ENCODE assay signal across 16 cellular contexts in the genomic region with DNA sequence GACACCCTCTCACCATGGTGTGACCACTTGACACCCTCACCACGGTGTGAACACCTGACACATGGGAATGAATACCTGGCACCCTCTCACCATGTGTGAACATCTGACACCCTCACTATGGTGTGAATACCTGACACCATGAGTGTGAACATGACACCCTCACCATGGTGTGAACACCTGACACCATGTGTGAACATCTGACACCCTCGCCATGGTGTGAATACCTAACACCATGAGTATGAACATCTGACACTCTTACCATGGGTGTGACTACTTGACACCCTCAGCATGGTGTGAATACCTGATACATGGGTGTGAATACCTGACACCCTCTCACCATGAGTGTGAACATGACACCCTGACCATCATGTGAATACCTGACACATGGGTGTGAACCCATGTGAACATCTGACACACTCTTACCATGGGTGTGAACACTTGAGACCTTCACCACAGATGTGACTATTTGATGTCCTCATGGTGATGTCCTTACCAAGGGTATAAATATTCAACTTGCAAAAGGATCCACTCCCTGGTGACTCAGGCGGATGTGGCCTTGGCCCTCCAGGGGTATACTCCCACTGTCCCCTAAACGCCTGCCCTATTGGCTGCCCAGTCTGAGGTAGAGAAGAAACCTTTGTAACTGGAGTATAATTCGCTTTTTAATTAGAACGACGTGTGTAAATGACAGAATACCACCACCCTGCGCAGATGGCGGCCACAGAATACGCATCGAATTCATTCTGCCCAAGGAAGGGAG. TPM values are rescaled to one million over a fixed set of nuclear protein-coding genes. Genes with fewer than 3 reads are reported as not detected.
DNase-seq lines count a peak whose midpoint lies in the region; ATAC-seq, FAIRE-seq and TF ChIP-seq lines count a peak whose summit lies in the region.
"Had no signal": no experiment of that assay in that cellular context is flagged by ENCODE, and none has a peak within 500 bp of the region (broad histone marks: within the 10 kb centered on the region; RNA-seq: fewer than 3 reads in every experiment).

No MANE protein-coding gene starts in this region.

- intact Hi-C loops in endothelial cell of umbilical vein (cut with micrococcal nuclease) = loop anchor here (10.0 kb wide), 1 partner anchor 451 kb away; no protein-coding TSS in a partner anchor

- H3K27ac Mint-ChIP-seq in WTC11 (no peak overlapping the region), neural progenitor cell (peak overlapping the region; percentile 46)

- H3K4me3 Mint-ChIP-seq in WTC11 = no peak overlapping the region
- no peak overlapping the region for H3K4me3 Mint-ChIP-seq in neural progenitor cell

- H3K27me3 ChIP-seq in endothelial cell of umbilical vein (ENCODE audit: control insufficient read depth in 2 of 2, insufficient read depth in 2 of 2, low read length in 2 of 2) = no peaks in the 10 kb centered on the region
- no peaks in the 10 kb centered on the region for H3K27me3 ChIP-seq in neural progenitor cell
- H3K27me3 ChIP-seq: colonic mucosa, pancreas had no signal

- peaks cover 10% of the 10 kb centered on the region for H3F3A ChIP-seq in neural progenitor cell (ENCODE audit: low read depth)

- dilution Hi-C loops in endothelial cell of umbilical vein (cut with MboI; ENCODE audit: extremely low pct_ligation_motif_present, low sequenced_read_pairs) = no loop called here

- TF ChIP-seq CTCF in WTC11 (IDR thresholded peaks at IDR 0.05) (no peak), endothelial cell of umbilical vein (IDR thresholded peaks at IDR 0.05; ENCODE audit: extremely low read depth in 1 of 2, insufficient read depth in 1 of 2, low read depth in 1 of 2, low read length in 2 of 2) (no peak), neural progenitor cell (IDR thresholded peaks at IDR 0.05) (no peak)

- H3K9me1 ChIP-seq in endothelial cell of umbilical vein (replicated peaks; ENCODE audit: control insufficient read depth, extremely low read depth, insufficient read depth, low read length) = no peaks in the 10 kb centered on the region

- no peak for ATAC-seq in WTC11
- ATAC-seq: activated CD4-positive, CD25-positive, alpha-beta regulatory T cell treated with anti-CD3 and anti-CD28 coated beads, Interleukin-2, amount 50 U/mL, for 24 hours; Panc1; pancreas had no signal

- BruUV-seq in endothelial cell of umbilical vein (replicated peaks; lab: Mats Ljungman, UMichigan) = no TSS peak

- H3K79me2 ChIP-seq in endothelial cell of umbilical vein (ENCODE audit: control insufficient read depth, insufficient read depth, low read length) = no peaks in the 10 kb centered on the region
- no peaks in the 10 kb centered on the region for H3K79me2 ChIP-seq in neural progenitor cell (ENCODE audit: low read depth)

- H3K27me3 Mint-ChIP-seq in WTC11 (ENCODE audit: low read depth) = peaks cover 6% of the 10 kb centered on the region
- peaks cover 11% of the 10 kb centered on the region for H3K27me3 Mint-ChIP-seq in neural progenitor cell (ENCODE audit: insufficient read depth, low read depth)

- no peak overlapping the region for H2AFZ ChIP-seq in endothelial cell of umbilical vein (ENCODE audit: low read depth, low read length)
- H2AFZ ChIP-seq in neural progenitor cell (replicated peaks) = no peak overlapping the region

- H3K9me3 ChIP-seq in endothelial cell of umbilical vein (replicated peaks; ENCODE audit: control insufficient read depth, insufficient read depth, low read length) (peaks cover 11% of the 10 kb centered on the region), neural progenitor cell (ENCODE audit: low read depth) (peaks cover 9% of the 10 kb centered on the region)
- H3K9me3 ChIP-seq: colonic mucosa, pancreas had no signal

- H3K4me3 ChIP-seq in endothelial cell of umbilical vein (replicated peaks in 1 of 3; ENCODE audit: insufficient read depth in 1 of 3, low read depth in 1 of 3, low read length in 3 of 3) (no peak overlapping the region), neural progenitor cell (no peak overlapping the region)
- H3K4me3 ChIP-seq: colonic mucosa, pancreas had no signal

- H3K36me3 Mint-ChIP-seq in WTC11 (peaks cover 34% of the 10 kb centered on the region), neural progenitor cell (peaks cover 22% of the 10 kb centered on the region)

- H3K4me1 Mint-ChIP-seq in WTC11 (peaks cover 17% of the 10 kb centered on the region), neural progenitor cell (peaks cover 28% of the 10 kb centered on the region)

- CTCF ChIA-PET in WTC11 (lab: Charles Lee) = no interaction called here
- CTCF ChIA-PET in endothelial cell of umbilical vein (lab: Charles Lee) = no interaction called here

- H3K4me1 ChIP-seq in endothelial cell of umbilical vein (ENCODE audit: control insufficient read depth, extremely low read depth, insufficient read depth, low read length) (no peaks in the 10 kb centered on the region), neural progenitor cell (peaks cover 5% of the 10 kb centered on the region)
- H3K4me1 ChIP-seq: colonic mucosa, pancreas had no signal

- no peaks in the 10 kb centered on the region for H4K20me1 ChIP-seq in endothelial cell of umbilical vein (replicated peaks; ENCODE audit: control insufficient read depth, extremely low read depth, insufficient read depth, low read length)
- H4K20me1 ChIP-seq in neural progenitor cell (ENCODE audit: low read depth) = peaks cover 4% of the 10 kb centered on the region

- peaks cover 13% of the 10 kb centered on the region for H3K9me3 Mint-ChIP-seq in WTC11
- H3K9me3 Mint-ChIP-seq in neural progenitor cell = peaks cover 24% of the 10 kb centered on the region

- H3K36me3 ChIP-seq in endothelial cell of umbilical vein (ENCODE audit: control insufficient read depth in 2 of 2, extremely low read depth in 1 of 2, insufficient read depth in 2 of 2, low read length in 2 of 2) (peaks cover 21 to 26% of the 10 kb centered on the region in 2 experiments), neural progenitor cell (peaks cover 6% of the 10 kb centered on the region)

- POLR2A ChIA-PET in WTC11 (lab: Charles Lee) (no interaction called here), endothelial cell of umbilical vein (lab: Charles Lee) (no interaction called here)

- no peak; the same call in 1 of the 2 replicates for TF ChIP-seq POLR2A in GM12892 (IDR thresholded peaks at IDR 0.05; ENCODE audit: low read depth, low read length)
- TF ChIP-seq POLR2A in endothelial cell of umbilical vein (IDR thresholded peaks at IDR 0.05; ENCODE audit: low read depth, low read length) = peak; percentile 29

- H3K4me2 ChIP-seq in endothelial cell of umbilical vein (ENCODE audit: insufficient read depth, low read length) (no peak overlapping the region), neural progenitor cell (no peak overlapping the region)

- H3K9ac ChIP-seq in endothelial cell of umbilical vein (replicated peaks; ENCODE audit: extremely low read depth, insufficient read depth, low read length) = no peak overlapping the region
- H3K9ac ChIP-seq in neural progenitor cell = no peak overlapping the region

- DNase-seq in GM12892 (ENCODE audit: insufficient read length) = no peak
- no peak for DNase-seq in WTC11 (ENCODE audit: low spot score)
- no peak for DNase-seq in endothelial cell of umbilical vein (ENCODE audit: low read depth, low spot score)
- DNase-seq in neural progenitor cell (ENCODE audit: low spot score) = no peak
- DNase-seq in NAMALWA (ENCODE audit: low spot score) = no peak
- no peak for DNase-seq in activated T-cell treated with anti-CD3 and anti-CD28 coated beads, Interleukin-2, amount 50 U/mL, for 48 hours
- DNase-seq in AG08396 (ENCODE audit: low spot score) = no peak
- DNase-seq: colonic mucosa; GDM1; NCI-H1436 treated with DMSO at 0.1 percent for 48 hours; stimulated activated CD4-positive, alpha-beta T cell treated with anti-CD3 and anti-CD28 coated beads, Interleukin-2, amount 100 ng/mL, for 48 hours had no signal

- H3K27ac ChIP-seq in endothelial cell of umbilical vein (ENCODE audit: insufficient read depth, low read depth, low read length) (no peak overlapping the region), neural progenitor cell (no peak overlapping the region)
- H3K27ac ChIP-seq: colonic mucosa, epithelial cell of prostate, pancreas had no signal

- FAIRE-seq in GM12892 (lab: Jason Lieb, UNC) (peak; percentile 38), endothelial cell of umbilical vein (lab: Jason Lieb, UNC) (no peak)
- FAIRE-seq: pancreas had no signal

TF ChIP-seq in WTC11, 78 proteins besides CTCF, POLR2A, EP300 and RAD21 (continues in another document):
- TF ChIP-seq, protein P1, sequence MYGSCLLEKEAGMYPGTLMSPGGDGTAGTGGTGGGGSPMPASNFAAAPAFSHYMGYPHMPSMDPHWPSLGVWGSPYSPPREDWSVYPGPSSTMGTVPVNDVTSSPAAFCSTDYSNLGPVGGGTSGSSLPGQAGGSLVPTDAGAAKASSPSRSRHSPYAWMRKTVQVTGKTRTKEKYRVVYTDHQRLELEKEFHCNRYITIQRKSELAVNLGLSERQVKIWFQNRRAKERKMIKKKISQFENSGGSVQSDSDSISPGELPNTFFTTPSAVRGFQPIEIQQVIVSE (CRISPR knock-in tag; IDR thresholded peaks at IDR 0.05; ENCODE audit: borderline replicate concordance) = no peak
- TF ChIP-seq ZNF232 (CRISPR knock-in tag; IDR thresholded peaks at IDR 0.05) = 0 out of 2 replicates have a peak, but pooled peaks have one; percentile 40

TF ChIP-seq in endothelial cell of umbilical vein, 7 proteins besides CTCF, POLR2A, EP300 and RAD21:
- TF ChIP-seq POLR2AphosphoS5 (IDR thresholded peaks at IDR 0.05; ENCODE audit: insufficient read depth, low read depth, low read length) = peak; percentile 8
- no peak for TF ChIP-seq MYC (IDR thresholded peaks at IDR 0.05; ENCODE audit: low read depth, low read length)
- TF ChIP-seq, protein P2, sequence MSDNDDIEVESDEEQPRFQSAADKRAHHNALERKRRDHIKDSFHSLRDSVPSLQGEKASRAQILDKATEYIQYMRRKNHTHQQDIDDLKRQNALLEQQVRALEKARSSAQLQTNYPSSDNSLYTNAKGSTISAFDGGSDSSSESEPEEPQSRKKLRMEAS (IDR thresholded peaks at IDR 0.05; ENCODE audit: insufficient read depth, insufficient read length) = peak; percentile 10
- no peak for TF ChIP-seq FOS (IDR thresholded peaks at IDR 0.05; ENCODE audit: borderline replicate concordance, insufficient read depth, low read length)
- no peak for TF ChIP-seq EZH2 (IDR thresholded peaks at IDR 0.05; ENCODE audit: borderline replicate concordance, low read depth, low read length, severe bottlenecking)

RNA-seq across cellular contexts. Expression of a gene that starts 29.1 kb away (rescaled TPM):
- not detected for polyA plus RNA-seq in GM12892 (2012; ENCODE audit: missing spikeins)
- total RNA-seq in WTC11 (2021) = 6.3 to 11.3 TPM (median 10.2 TPM) in 3 replicates
- 3.4 and 19.7 TPM in 2 replicates for total RNA-seq in endothelial cell of umbilical vein
- 24.5 and 51.1 TPM in 2 replicates for polyA plus RNA-seq in endothelial cell of umbilical vein
- 28.4 and 36.0 TPM in 2 replicates for polyA plus RNA-seq in endothelial cell of umbilical vein (2011; cell fraction: cytosol; rRNA removed)
- 22.4 and 26.9 TPM in 2 replicates for polyA plus RNA-seq in endothelial cell of umbilical vein (2011; cell fraction: nucleus; rRNA removed)
- 107 and 123 TPM in 2 replicates for polyA plus RNA-seq in endothelial cell of umbilical vein (2012)
- 22.9 and 29.5 TPM in 2 replicates for polyA minus RNA-seq in endothelial cell of umbilical vein
- polyA minus RNA-seq in endothelial cell of umbilical vein (2011; cell fraction: cytosol; rRNA and poly(A)+ RNA removed) = not detected
- 4.8 and 10.7 TPM in 2 replicates for polyA minus RNA-seq in endothelial cell of umbilical vein (2011; cell fraction: nucleus; rRNA and poly(A)+ RNA removed)
- 1.4 and 2.8 TPM in 2 replicates for total RNA-seq in neural progenitor cell (ENCODE audit: low replicate concordance)
- total RNA-seq: SK-MEL-5 had no signal
